ENCODE assay signal across 9 cellular contexts in the genomic region with DNA sequence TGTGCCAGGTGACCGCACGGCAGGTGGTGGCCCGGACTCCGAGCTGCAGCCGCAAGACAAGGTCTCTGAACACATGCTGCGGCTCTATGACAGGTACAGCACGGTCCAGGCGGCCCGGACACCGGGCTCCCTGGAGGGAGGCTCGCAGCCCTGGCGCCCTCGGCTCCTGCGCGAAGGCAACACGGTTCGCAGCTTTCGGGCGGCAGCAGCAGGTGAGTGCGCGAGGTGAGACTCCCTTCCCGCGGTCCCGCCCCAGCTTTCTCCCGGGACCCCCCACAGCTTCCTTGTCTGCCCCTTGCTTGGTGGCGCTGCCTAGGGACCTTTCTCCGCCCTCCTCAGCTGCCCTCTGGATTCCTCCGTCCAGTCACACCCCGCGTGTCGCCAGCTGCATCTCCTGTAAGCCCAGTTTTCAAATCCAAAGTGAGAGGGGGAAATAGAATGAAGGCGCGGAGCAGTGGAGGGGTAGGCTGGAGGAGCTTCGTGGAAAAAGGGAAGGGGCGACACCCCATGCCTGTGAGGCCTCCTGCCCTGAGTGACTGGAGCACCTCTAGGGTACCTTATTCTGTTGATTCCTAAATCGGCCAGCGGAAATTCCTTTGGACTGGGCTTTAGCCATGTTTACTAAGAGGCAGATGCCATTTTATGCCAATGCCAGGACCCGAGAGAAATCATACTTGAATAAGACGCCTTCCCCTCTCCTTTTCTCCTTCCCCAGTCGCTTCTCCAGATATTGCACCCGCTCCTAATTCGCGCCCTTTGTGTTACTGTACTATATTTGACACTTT. TPM values are rescaled to one million over a fixed set of nuclear protein-coding genes. Genes with fewer than 3 reads are reported as not detected.
A peak's percentile ranks its signal among the peaks of the same experiment; 100 is the strongest.
DNase-seq lines count a peak whose midpoint lies in the region; ATAC-seq and TF ChIP-seq lines count a peak whose summit lies in the region.
"Had no signal": no experiment of that assay in that cellular context is flagged by ENCODE, and none has a peak within 500 bp of the region (broad histone marks: within the 10 kb centered on the region; RNA-seq: fewer than 3 reads in every experiment).

No MANE protein-coding gene starts in this region.

- peaks cover 14% of the 10 kb centered on the region for H3K4me1 Mint-ChIP-seq in activated naive CD4-positive, alpha-beta T cell treated with anti-CD3 and anti-CD28 coated beads for 36 hours (ENCODE audit: low read depth)
- H3K4me1 Mint-ChIP-seq in activated naive CD8-positive, alpha-beta T cell treated with anti-CD3 and anti-CD28 coated beads for 36 hours: peaks cover 10% of the 10 kb centered on the region
- peaks cover 19% of the 10 kb centered on the region for H3K4me1 Mint-ChIP-seq in memory B cell

- no peaks in the 10 kb centered on the region for H3K36me3 ChIP-seq in upper lobe of left lung

- ATAC-seq in memory B cell (ENCODE audit: low read depth): peak; percentile 35
- ATAC-seq in upper lobe of left lung (ENCODE audit: low FRiP score in 2 of 2): peak; percentile 31 to 66
- ATAC-seq in GM18498 (IDR thresholded peaks at IDR 0.05; ENCODE audit: unreplicated experiment): no peak

- TF ChIP-seq POLR2A in upper lobe of left lung (IDR thresholded peaks at IDR 0.05): peak in 1 of 4 donors; percentile 22

- no peak overlapping the region for H3K27ac Mint-ChIP-seq in activated naive CD4-positive, alpha-beta T cell treated with anti-CD3 and anti-CD28 coated beads for 36 hours
- H3K27ac Mint-ChIP-seq in activated naive CD8-positive, alpha-beta T cell treated with anti-CD3 and anti-CD28 coated beads for 36 hours: no peak overlapping the region
- H3K27ac Mint-ChIP-seq in memory B cell: peak overlapping the region; percentile 14

- CTCF ChIA-PET in activated naive CD4-positive, alpha-beta T cell treated with anti-CD3 and anti-CD28 coated beads for 36 hours (lab: Charles Lee): interaction anchor here (0.7 to 1.3 kb wide), 4 partner anchors 11 to 41 kb away, joined by 3 to 5 read pairs (median 4); no protein-coding TSS in a partner anchor

- H3K9me3 ChIP-seq in upper lobe of left lung: no peaks in the 10 kb centered on the region

- no peaks in the 10 kb centered on the region for H3K9me3 Mint-ChIP-seq in activated naive CD4-positive, alpha-beta T cell treated with anti-CD3 and anti-CD28 coated beads for 36 hours
- no peaks in the 10 kb centered on the region for H3K9me3 Mint-ChIP-seq in activated naive CD8-positive, alpha-beta T cell treated with anti-CD3 and anti-CD28 coated beads for 36 hours
- H3K9me3 Mint-ChIP-seq in memory B cell: no peaks in the 10 kb centered on the region

- TF ChIP-seq EP300 in upper lobe of left lung (IDR thresholded peaks at IDR 0.05): no peak

- H3K27me3 Mint-ChIP-seq in activated naive CD4-positive, alpha-beta T cell treated with anti-CD3 and anti-CD28 coated beads for 36 hours (ENCODE audit: low read depth): peaks cover 48% of the 10 kb centered on the region
- peaks cover 60% of the 10 kb centered on the region for H3K27me3 Mint-ChIP-seq in activated naive CD8-positive, alpha-beta T cell treated with anti-CD3 and anti-CD28 coated beads for 36 hours
- peaks cover 25% of the 10 kb centered on the region for H3K27me3 Mint-ChIP-seq in memory B cell

- H3K4me1 ChIP-seq in upper lobe of left lung: peaks cover 5 to 15% (median 12%) of the 10 kb centered on the region in 4 donors

- H3K4me3 ChIP-seq in upper lobe of left lung: peak overlapping the region; percentile 9 to 56 (median 52)

- DNase-seq in activated naive CD4-positive, alpha-beta T cell treated with anti-CD3 and anti-CD28 coated beads for 36 hours: no peak
- no peak for DNase-seq in activated naive CD4-positive, alpha-beta T cell treated with anti-CD3 and anti-CD28 coated beads, Interleukin-2, amount 50 U/mL, for 16 hours
- no peak for DNase-seq in activated naive CD8-positive, alpha-beta T cell treated with anti-CD3 and anti-CD28 coated beads for 36 hours
- DNase-seq in memory B cell (ENCODE audit: low spot score in 2 of 2) (no peak), upper lobe of left lung (peak in 1 of 2 donors; percentile 25), T-helper 1 cell (no peak), cerebellar cortex (ENCODE audit: low spot score) (no peak)

- no peaks in the 10 kb centered on the region for H3K36me3 Mint-ChIP-seq in activated naive CD4-positive, alpha-beta T cell treated with anti-CD3 and anti-CD28 coated beads for 36 hours (ENCODE audit: low read depth)
- no peaks in the 10 kb centered on the region for H3K36me3 Mint-ChIP-seq in activated naive CD8-positive, alpha-beta T cell treated with anti-CD3 and anti-CD28 coated beads for 36 hours
- H3K36me3 Mint-ChIP-seq in memory B cell: no peaks in the 10 kb centered on the region

- H3K27me3 ChIP-seq in upper lobe of left lung: peaks cover 0 to 11% (median 4%) of the 10 kb centered on the region in 4 donors

- peak overlapping the region; percentile 68 for H3K4me3 Mint-ChIP-seq in activated naive CD4-positive, alpha-beta T cell treated with anti-CD3 and anti-CD28 coated beads for 36 hours
- peak overlapping the region; percentile 65 for H3K4me3 Mint-ChIP-seq in activated naive CD8-positive, alpha-beta T cell treated with anti-CD3 and anti-CD28 coated beads for 36 hours
- H3K4me3 Mint-ChIP-seq in memory B cell: peak overlapping the region; percentile 80

- no peak for TF ChIP-seq CTCF in upper lobe of left lung (IDR thresholded peaks at IDR 0.05)

- intact Hi-C loops in activated naive CD4-positive, alpha-beta T cell treated with anti-CD3 and anti-CD28 coated beads for 36 hours (cut with micrococcal nuclease): loop anchor here (10.0 kb wide), 1 partner anchor 417 kb away; no protein-coding TSS in a partner anchor

- 9 to 10% methylated on average over 18 to 24 of the region's 43 CpGs for WGBS in upper lobe of left lung, 2 donors

- H3K27ac ChIP-seq in upper lobe of left lung: peak overlapping the region; percentile 12 to 79 (median 72)

RNA-seq across cellular contexts. Expression of gene BMP3, which starts 1.1 kb away (rescaled TPM):
- not detected for total RNA-seq in activated naive CD4-positive, alpha-beta T cell treated with anti-CD3 and anti-CD28 coated beads for 36 hours
- not detected for total RNA-seq in activated naive CD8-positive, alpha-beta T cell treated with anti-CD3 and anti-CD28 coated beads for 36 hours
- 10 to 100 TPM in 2 of 6 donors, 1 to 10 TPM in 4; 3.1 to 14.9 (median 9.1) TPM for total RNA-seq in upper lobe of left lung
- total RNA-seq: G401 had no signal

Comparison
In these comparisons a context has a peak if more than half of its experiments do, and no peak if none do; other contexts are left out.
1. RNA of gene BMP3, which starts 1.1 kb away (total RNA-seq): 3.1 to 14.9 TPM in upper lobe of left lung; not detected in activated naive CD4-positive, alpha-beta T cell treated with anti-CD3 and anti-CD28 coated beads for 36 hours and not detected in activated naive CD8-positive, alpha-beta T cell treated with anti-CD3 and anti-CD28 coated beads for 36 hours; every median in the first group is over 4 times any median in the second.
2. Peak in every context shown above with its lines, with median percentiles within 50 percentile points of each other: H3K4me3 Mint-ChIP-seq.